ENCODE assay signal across 1 cellular context in genomic region chr7:100024020-100024619, GRCh38.
TF ChIP-seq lines count a peak whose summit lies in the region.

No MANE protein-coding gene starts in this region.

TF ChIP-seq in liver, 16 proteins besides CTCF, POLR2A, EP300 and RAD21 (continued from another document):
- TF ChIP-seq REST (IDR thresholded peaks at IDR 0.05) (peak; percentile 42), FOXA1 (IDR thresholded peaks at IDR 0.05) (peak; percentile 10), ZBTB33 (IDR thresholded peaks at IDR 0.05) (peak; percentile 59), MAX (IDR thresholded peaks at IDR 0.05) (peak; percentile 69), SP1 (IDR thresholded peaks at IDR 0.05) (peak; percentile 70), EGR1 (IDR thresholded peaks at IDR 0.05; ENCODE audit: low read depth in 2 of 2) (no peak), FOXA2 (IDR thresholded peaks at IDR 0.05) (peak; percentile 5)
